ENCODE assay signal across 10 cellular contexts in the genomic region with DNA sequence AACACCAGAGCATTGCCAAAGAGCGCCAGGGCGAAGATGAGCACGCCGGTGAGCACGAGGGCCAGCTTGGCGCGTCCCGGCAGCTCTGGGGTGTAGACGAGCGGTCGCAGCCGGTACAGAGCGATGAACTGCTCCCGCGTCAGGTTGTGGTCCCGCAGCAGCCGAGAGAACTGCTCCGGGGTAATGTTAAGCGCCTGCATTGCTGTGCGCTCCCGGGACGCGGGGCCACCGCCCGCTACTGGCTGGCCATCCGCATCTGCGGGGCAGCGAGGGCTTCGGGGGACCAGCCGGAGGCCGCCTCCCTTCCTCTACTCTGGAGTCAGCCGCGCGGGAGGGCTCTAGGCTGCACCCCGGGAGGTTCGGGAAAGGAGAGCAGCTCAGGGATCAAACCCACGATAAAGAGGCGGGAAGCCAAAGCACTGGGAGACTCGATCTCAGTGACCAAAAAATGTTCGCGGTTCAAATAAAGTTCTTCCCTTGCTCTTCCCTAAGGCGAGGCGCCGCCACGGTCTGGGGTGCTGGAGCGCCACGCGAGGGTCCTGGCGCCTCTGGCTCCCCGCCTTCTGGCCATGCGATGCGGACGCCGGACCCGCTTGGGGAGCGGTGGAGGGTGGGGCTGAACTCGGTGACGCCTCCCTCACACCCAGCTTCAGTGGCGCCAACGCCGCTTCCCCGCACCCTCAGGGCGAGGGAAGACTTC. TPM values are rescaled to one million over a fixed set of nuclear protein-coding genes. Genes with fewer than 3 reads are reported as not detected.
DNase-seq lines count a peak whose midpoint lies in the region; ATAC-seq and TF ChIP-seq lines count a peak whose summit lies in the region.
"Had no signal": no experiment of that assay in that cellular context is flagged by ENCODE, and none has a peak within 500 bp of the region (broad histone marks: within the 10 kb centered on the region; RNA-seq: fewer than 3 reads in every experiment).

QRFPR (minus strand) TSS at position 571 of the 700 bp plus-strand sequence; CDS start at position 200, 371 bp downstream.

- peaks cover 0 to 2% (median 0%) of the 10 kb centered on the region in 5 donors for H3K9me3 Mint-ChIP-seq in CD8-positive, alpha-beta memory T cell
- H3K9me3 Mint-ChIP-seq in neural crest cell, result peaks cover 2% of the 10 kb centered on the region

- peaks cover 32 to 83% of the 10 kb centered on the region in 2 donors for H3K27me3 Mint-ChIP-seq in CD8-positive, alpha-beta memory T cell
- H3K27me3 Mint-ChIP-seq in neural crest cell (ENCODE audit: low read depth), result peaks cover 82% of the 10 kb centered on the region

- peak within 1 kb of the TSS in 6 of 7 donors; percentile 39 to 83 (median 67) for H3K4me3 Mint-ChIP-seq in CD8-positive, alpha-beta memory T cell
- peak within 1 kb of the TSS; percentile 81 for H3K4me3 Mint-ChIP-seq in neural crest cell

- H3K9ac ChIP-seq in SK-N-MC (ENCODE audit: insufficient read length), result peak within 1 kb of the TSS; percentile 80

- no peaks in the 10 kb centered on the region for H3K4me1 ChIP-seq in CD8-positive, alpha-beta memory T cell (ENCODE audit: insufficient read depth, low read length)

- H3K9me3 ChIP-seq in CD8-positive, alpha-beta memory T cell (ENCODE audit: low read length), result no peaks in the 10 kb centered on the region
- no peaks in the 10 kb centered on the region for H3K9me3 ChIP-seq in SK-N-MC (ENCODE audit: low read depth, low read length)

- peaks cover 6% of the 10 kb centered on the region for H3K27me3 ChIP-seq in CD8-positive, alpha-beta memory T cell (ENCODE audit: insufficient read depth, low read length, poor library complexity, severe bottlenecking)

- no peaks in the 10 kb centered on the region for H3K36me3 Mint-ChIP-seq in CD8-positive, alpha-beta memory T cell
- no peaks in the 10 kb centered on the region for H3K36me3 Mint-ChIP-seq in neural crest cell (ENCODE audit: low read depth)

- H3K4me3 ChIP-seq in CD8-positive, alpha-beta memory T cell (ENCODE audit: low read length), result no peak within 1 kb of the TSS
- H3K4me3 ChIP-seq in SK-N-MC, result peak within 1 kb of the TSS; percentile 94

- no peak within 1 kb of the TSS for H3K27ac ChIP-seq in CD8-positive, alpha-beta memory T cell (ENCODE audit: low read depth, low read length)
- H3K27ac ChIP-seq in SK-N-MC, result no peak within 1 kb of the TSS

- no peak within 1 kb of the TSS for H3K27ac Mint-ChIP-seq in CD8-positive, alpha-beta memory T cell
- H3K27ac Mint-ChIP-seq in neural crest cell (ENCODE audit: unreplicated experiment), result no peak within 1 kb of the TSS

- TF ChIP-seq CTCF in neural crest cell (conservative IDR thresholded peaks at IDR 0.05), result no peak

- POLR2A ChIA-PET in CD8-positive, alpha-beta memory T cell (lab: Charles Lee), result no interaction called here

- CTCF ChIA-PET in CD8-positive, alpha-beta memory T cell (lab: Charles Lee), result interaction anchor here (1.1 to 1.4 kb wide), 2 partner anchors 10 kb away, joined by 3 read pairs; no protein-coding TSS in a partner anchor

- peak; percentile 87 for ATAC-seq in esophagus mucosa
- no peak for ATAC-seq in HG02852 (IDR thresholded peaks at IDR 0.05; ENCODE audit: unreplicated experiment)
- no peak for ATAC-seq in GM19351 (IDR thresholded peaks at IDR 0.05; ENCODE audit: unreplicated experiment)

- no peak for DNase-seq in CD8-positive, alpha-beta memory T cell
- DNase-seq in SK-N-MC (ENCODE audit: low read depth, low spot score), result no peak
- DNase-seq in neural crest cell (ENCODE audit: low read depth, low spot score), result peak; percentile 13
- DNase-seq in NK-92 treated with Interleukin-12 subunit alpha and Interleukin-12 subunit beta, amount 100 ng/mL, for 24 hours (lab: John Stamatoyannopoulos, UW), result no peak
- no peak for DNase-seq in KG1 (lab: John Stamatoyannopoulos, UW)
- DNase-seq: effector CD8-positive, alpha-beta T cell had no signal

- peaks cover 9 to 15% (median 11%) of the 10 kb centered on the region in 3 donors for H3K4me1 Mint-ChIP-seq in CD8-positive, alpha-beta memory T cell
- peaks cover 7% of the 10 kb centered on the region for H3K4me1 Mint-ChIP-seq in neural crest cell

- no peaks in the 10 kb centered on the region for H3K36me3 ChIP-seq in CD8-positive, alpha-beta memory T cell (ENCODE audit: insufficient read depth, low read length)
- no peaks in the 10 kb centered on the region; the same call in 1 of the 2 replicates for H3K36me3 ChIP-seq in SK-N-MC (ENCODE audit: insufficient read depth, low read length)

RNA-seq across cellular contexts. Expression of gene QRFPR, which starts in this region (rescaled TPM):
- not detected for total RNA-seq in CD8-positive, alpha-beta memory T cell
- not detected for polyA plus RNA-seq in CD8-positive, alpha-beta memory T cell
- total RNA-seq in esophagus mucosa, result 4.3 TPM
- 0.41 and 0.51 TPM in 2 replicates for total RNA-seq in neural crest cell
- total RNA-seq: M059J had no signal

Comparison
In these comparisons a context has a peak if more than half of its experiments do, and no peak if none do; other contexts are left out.
1. Peak in DNase-seq in neural crest cell; RNA of the gene not detected or under 1 TPM.